ENCODE assay signal across 8 cellular contexts in genomic region chr20:3846740-3847418, GRCh38. TPM values are rescaled to one million over a fixed set of nuclear protein-coding genes. Genes with fewer than 3 reads are reported as not detected.
DNase-seq lines count a peak whose midpoint lies in the region; ATAC-seq and TF ChIP-seq lines count a peak whose summit lies in the region.

MAVS (plus strand) TSS chr20:3846834; CDS start chr20:3854625, 7,791 bp downstream.

- under 1% methylated on average over 72 of the region's 72 CpGs for WGBS in liver

- DNase-seq in GM19240 (ENCODE audit: insufficient read length, low spot score) (peak; percentile 76), NCI-H69 (lab: John Stamatoyannopoulos, UW) (peak; percentile 93), dermis blood vessel endothelial cell (peak; percentile 88)
- DNase-seq in activated CD4-positive, alpha-beta T cell treated with anti-CD3 and anti-CD28 coated beads, Interleukin-2, amount 50 U/mL, for 48 hours: peak; percentile 89 to 90
- DNase-seq in stimulated activated CD4-positive, alpha-beta T cell treated with anti-CD3 and anti-CD28 coated beads, Interleukin-4, amount 100 ng/mL, for 1 hour: peak; percentile 89

- H3K4me2 ChIP-seq in BLaER1 treated with 17β-estradiol and CSF1 and Interleukin-3, amounts not matched to agents 10 nM and 100 nM: peak within 1 kb of the TSS; percentile 91 to 99 (median 95)

- H3K4me3 ChIP-seq in BLaER1 treated with 17β-estradiol and CSF1 and Interleukin-3, amounts not matched to agents 10 nM and 100 nM: peak within 1 kb of the TSS; percentile 76 to 100 (median 93)
- peak within 1 kb of the TSS; percentile 82 to 93 (median 82) for H3K4me3 ChIP-seq in liver (ENCODE audit: low read depth in 1 of 3, low read length in 3 of 3)

- no peak for TF ChIP-seq CTCF in liver (IDR thresholded peaks at IDR 0.05; ENCODE audit: low read depth, low read length, missing input control)

- no peaks in the 10 kb centered on the region for H3K27me3 ChIP-seq in BLaER1 treated with 17β-estradiol and CSF1 and Interleukin-3, amounts not matched to agents 10 nM and 100 nM
- H3K27me3 ChIP-seq in liver (ENCODE audit: control insufficient read depth in 4 of 4, insufficient read depth in 4 of 4, low read length in 3 of 4): no peaks in the 10 kb centered on the region

- H3K9ac ChIP-seq in BLaER1 treated with 17β-estradiol and CSF1 and Interleukin-3, amounts not matched to agents 10 nM and 100 nM: peak within 1 kb of the TSS; percentile 91 to 98 (median 97)
- peak within 1 kb of the TSS; percentile 82 to 95 for H3K9ac ChIP-seq in liver (ENCODE audit: low read depth in 1 of 2, low read length in 2 of 2)

- no peaks in the 10 kb centered on the region for H3K9me3 ChIP-seq in BLaER1 treated with 17β-estradiol and CSF1 and Interleukin-3, amounts not matched to agents 10 nM and 100 nM (replicated peaks in 1 of 11)
- H3K9me3 ChIP-seq in liver (ENCODE audit: control insufficient read depth in 4 of 4, low read length in 3 of 4): no peaks in the 10 kb centered on the region

- H4K20me1 ChIP-seq in BLaER1 treated with 17β-estradiol and CSF1 and Interleukin-3, amounts not matched to agents 10 nM and 100 nM: peaks cover 3 to 35% (median 26%) of the 10 kb centered on the region in 11 experiments; a peak in 14 of 22 replicates

- peaks cover 36 to 63% (median 46%) of the 10 kb centered on the region in 10 experiments for H3K4me1 ChIP-seq in BLaER1 treated with 17β-estradiol and CSF1 and Interleukin-3, amounts not matched to agents 10 nM and 100 nM
- peaks cover 6 to 16% (median 14%) of the 10 kb centered on the region in 4 donors for H3K4me1 ChIP-seq in liver (ENCODE audit: control insufficient read depth in 4 of 4, insufficient read depth in 4 of 4, low read length in 3 of 4)

- TF ChIP-seq RAD21 in liver (IDR thresholded peaks at IDR 0.05): peak in 1 of 2 donors; percentile 37

- peaks cover 0 to 25% (median 11%) of the 10 kb centered on the region in 11 experiments; a peak in 11 of 22 replicates for H3K36me3 ChIP-seq in BLaER1 treated with 17β-estradiol and CSF1 and Interleukin-3, amounts not matched to agents 10 nM and 100 nM
- H3K36me3 ChIP-seq in liver (ENCODE audit: control insufficient read depth in 4 of 4, insufficient read depth in 3 of 4, low read depth in 1 of 4, low read length in 3 of 4): no peaks in the 10 kb centered on the region

- peak within 1 kb of the TSS; percentile 84 to 97 (median 95) for H3K27ac ChIP-seq in BLaER1 treated with 17β-estradiol and CSF1 and Interleukin-3, amounts not matched to agents 10 nM and 100 nM
- H3K27ac ChIP-seq in liver (ENCODE audit: low read depth in 1 of 2, low read length in 2 of 2): peak within 1 kb of the TSS; percentile 87 to 94

- ATAC-seq in HG03457 (IDR thresholded peaks at IDR 0.05; ENCODE audit: unreplicated experiment): peak; percentile 82

TF ChIP-seq in liver, 16 proteins besides CTCF, POLR2A, EP300 and RAD21:
- TF ChIP-seq FOXA1 (IDR thresholded peaks at IDR 0.05) (no peak), MAX (IDR thresholded peaks at IDR 0.05) (no peak), TAF1 (conservative IDR thresholded peaks at IDR 0.05) (no peak), JUND (IDR thresholded peaks at IDR 0.05) (no peak), REST (IDR thresholded peaks at IDR 0.05) (no peak), EGR1 (IDR thresholded peaks at IDR 0.05; ENCODE audit: low read depth in 2 of 2) (no peak), ATF3 (IDR thresholded peaks at IDR 0.05) (no peak), HNF4A (conservative IDR thresholded peaks at IDR 0.05) (peak in 1 of 2 donors; percentile 6), GABPA (IDR thresholded peaks at IDR 0.05 in 1 of 2, conservative IDR thresholded peaks at IDR 0.05 in 1 of 2) (no peak), SP1 (IDR thresholded peaks at IDR 0.05) (no peak), RXRA (IDR thresholded peaks at IDR 0.05) (no peak), NR2F2 (IDR thresholded peaks at IDR 0.05) (peak; percentile 22), HNF4G (IDR thresholded peaks at IDR 0.05) (no peak), FOXA2 (IDR thresholded peaks at IDR 0.05) (no peak), YY1 (IDR thresholded peaks at IDR 0.05) (peak; percentile 41)
- TF ChIP-seq, protein P1, sequence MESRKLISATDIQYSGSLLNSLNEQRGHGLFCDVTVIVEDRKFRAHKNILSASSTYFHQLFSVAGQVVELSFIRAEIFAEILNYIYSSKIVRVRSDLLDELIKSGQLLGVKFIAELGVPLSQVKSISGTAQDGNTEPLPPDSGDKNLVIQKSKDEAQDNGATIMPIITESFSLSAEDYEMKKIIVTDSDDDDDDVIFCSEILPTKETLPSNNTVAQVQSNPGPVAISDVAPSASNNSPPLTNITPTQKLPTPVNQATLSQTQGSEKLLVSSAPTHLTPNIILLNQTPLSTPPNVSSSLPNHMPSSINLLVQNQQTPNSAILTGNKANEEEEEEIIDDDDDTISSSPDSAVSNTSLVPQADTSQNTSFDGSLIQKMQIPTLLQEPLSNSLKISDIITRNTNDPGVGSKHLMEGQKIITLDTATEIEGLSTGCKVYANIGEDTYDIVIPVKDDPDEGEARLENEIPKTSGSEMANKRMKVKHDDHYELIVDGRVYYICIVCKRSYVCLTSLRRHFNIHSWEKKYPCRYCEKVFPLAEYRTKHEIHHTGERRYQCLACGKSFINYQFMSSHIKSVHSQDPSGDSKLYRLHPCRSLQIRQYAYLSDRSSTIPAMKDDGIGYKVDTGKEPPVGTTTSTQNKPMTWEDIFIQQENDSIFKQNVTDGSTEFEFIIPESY (IDR thresholded peaks at IDR 0.05): no peak

RNA-seq across cellular contexts. Expression of gene MAVS, which starts in this region (rescaled TPM):
- 21.4 and 35.7 TPM in 2 replicates for total RNA-seq in dermis blood vessel endothelial cell
- 10 to 100 TPM; 17.2 to 20.9 TPM for total RNA-seq in liver
- polyA plus RNA-seq in liver: 1 to 10 TPM; 4.7 to 6.5 TPM

Comparison
In these comparisons a context has a peak if more than half of its experiments do, and no peak if none do; other contexts are left out.
1. Peak in every context shown above with its lines: DNase-seq, ATAC-seq, H3K4me3 ChIP-seq and H3K27ac ChIP-seq.